In the genomic region with DNA sequence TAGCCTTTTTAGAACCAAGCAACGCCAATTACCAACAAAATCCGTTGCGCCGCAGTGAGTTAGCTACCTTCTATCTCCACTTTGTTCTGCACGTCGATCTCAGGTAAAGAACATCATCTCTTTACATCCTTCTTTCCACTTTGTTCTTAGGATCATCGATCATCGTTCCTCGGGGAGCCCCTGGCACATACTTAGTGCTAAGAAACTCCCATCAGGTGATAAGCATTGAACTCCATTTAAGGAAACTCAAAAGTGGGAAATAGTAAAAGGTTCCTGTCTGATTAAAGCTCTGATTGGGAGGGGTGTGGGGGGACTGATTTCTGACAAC, we compare ENCODE assay signal across 8 cellular contexts.
DNase-seq lines count a peak whose midpoint lies in the region; ATAC-seq and TF ChIP-seq lines count a peak whose summit lies in the region.

No MANE protein-coding gene starts in this region.

- BruUV-seq in OCI-LY7 (replicated peaks; lab: Mats Ljungman, UMichigan) = no TSS peak

- H3K4me1 ChIP-seq in OCI-LY7 (ENCODE audit: insufficient read depth, low read length, poor library complexity, severe bottlenecking) = no peaks in the 10 kb centered on the region

- H3K36me3 Mint-ChIP-seq in activated naive CD8-positive, alpha-beta T cell treated with anti-CD3 and anti-CD28 coated beads, Interleukin-2, amount 50 U/mL, for 24 hours (ENCODE audit: low read depth) = no peaks in the 10 kb centered on the region
- peaks cover 9% of the 10 kb centered on the region for H3K36me3 Mint-ChIP-seq in stimulated activated effector memory CD8-positive, alpha-beta T cell treated with anti-CD3 and anti-CD28 coated beads, Interleukin-12 subunit alpha, Interleukin-12 subunit beta, amount 100 ng/mL, for 72 hours

- no peak overlapping the region for H3K4me2 ChIP-seq in OCI-LY7 (ENCODE audit: low read length)

- no peaks in the 10 kb centered on the region for H3K36me3 ChIP-seq in OCI-LY7 (ENCODE audit: insufficient read depth, low read length)

- DNase-seq in NCI-H1105 treated with DMSO at 0.1 percent for 48 hours (lab: John Stamatoyannopoulos, UW) = peak; percentile 57
- DNase-seq in NCI-H1105 (lab: John Stamatoyannopoulos, UW) = no peak
- no peak for DNase-seq in activated naive CD8-positive, alpha-beta T cell treated with anti-CD3 and anti-CD28 coated beads, Interleukin-2, amount 50 U/mL, for 24 hours
- DNase-seq in stimulated activated effector memory CD8-positive, alpha-beta T cell treated with anti-CD3 and anti-CD28 coated beads, Interleukin-12 subunit alpha, Interleukin-12 subunit beta, amount 100 ng/mL, for 72 hours (ENCODE audit: low spot score in 2 of 2) = no peak
- no peak for DNase-seq in activated gamma-delta T cell (lab: John Stamatoyannopoulos, UW)
- DNase-seq in OCI-LY7 (ENCODE audit: low spot score) = no peak

- peak overlapping the region; percentile 70 for H3K27ac Mint-ChIP-seq in activated naive CD8-positive, alpha-beta T cell treated with anti-CD3 and anti-CD28 coated beads, Interleukin-2, amount 50 U/mL, for 24 hours
- H3K27ac Mint-ChIP-seq in stimulated activated effector memory CD8-positive, alpha-beta T cell treated with anti-CD3 and anti-CD28 coated beads, Interleukin-12 subunit alpha, Interleukin-12 subunit beta, amount 100 ng/mL, for 72 hours = peak overlapping the region; percentile 61

- H3K79me2 ChIP-seq in OCI-LY7 (ENCODE audit: insufficient read depth, low read depth, low read length) = no peaks in the 10 kb centered on the region

- intact Hi-C loops in OCI-LY7 (cut with micrococcal nuclease; ENCODE audit: unreplicated experiment) = no loop called here

- H3K9me3 Mint-ChIP-seq in activated naive CD8-positive, alpha-beta T cell treated with anti-CD3 and anti-CD28 coated beads, Interleukin-2, amount 50 U/mL, for 24 hours = peaks cover 33% of the 10 kb centered on the region
- no peaks in the 10 kb centered on the region for H3K9me3 Mint-ChIP-seq in stimulated activated effector memory CD8-positive, alpha-beta T cell treated with anti-CD3 and anti-CD28 coated beads, Interleukin-12 subunit alpha, Interleukin-12 subunit beta, amount 100 ng/mL, for 72 hours

- no peaks in the 10 kb centered on the region for H3K9me2 ChIP-seq in OCI-LY7 (ENCODE audit: insufficient read depth, low read length)

- no peak for ATAC-seq in activated naive CD8-positive, alpha-beta T cell treated with anti-CD3 and anti-CD28 coated beads, Interleukin-2, amount 50 U/mL, for 24 hours
- no peak for ATAC-seq in stimulated activated effector memory CD8-positive, alpha-beta T cell treated with anti-CD3 and anti-CD28 coated beads, Interleukin-12 subunit alpha, Interleukin-12 subunit beta, amount 100 ng/mL, for 72 hours
- ATAC-seq in HG03108 (IDR thresholded peaks at IDR 0.05; ENCODE audit: unreplicated experiment) = no peak

- H3K4me3 Mint-ChIP-seq in activated naive CD8-positive, alpha-beta T cell treated with anti-CD3 and anti-CD28 coated beads, Interleukin-2, amount 50 U/mL, for 24 hours = peak overlapping the region; percentile 76
- H3K4me3 Mint-ChIP-seq in stimulated activated effector memory CD8-positive, alpha-beta T cell treated with anti-CD3 and anti-CD28 coated beads, Interleukin-12 subunit alpha, Interleukin-12 subunit beta, amount 100 ng/mL, for 72 hours = peak overlapping the region; percentile 71

- H2AFZ ChIP-seq in OCI-LY7 (ENCODE audit: low read length) = no peak overlapping the region

- peaks cover 39% of the 10 kb centered on the region for H3K27me3 Mint-ChIP-seq in activated naive CD8-positive, alpha-beta T cell treated with anti-CD3 and anti-CD28 coated beads, Interleukin-2, amount 50 U/mL, for 24 hours

- no peaks in the 10 kb centered on the region for H4K20me1 ChIP-seq in OCI-LY7 (ENCODE audit: insufficient read depth, low read length)

- peaks cover 9% of the 10 kb centered on the region for H3K4me1 Mint-ChIP-seq in activated naive CD8-positive, alpha-beta T cell treated with anti-CD3 and anti-CD28 coated beads, Interleukin-2, amount 50 U/mL, for 24 hours
- peaks cover 12% of the 10 kb centered on the region for H3K4me1 Mint-ChIP-seq in stimulated activated effector memory CD8-positive, alpha-beta T cell treated with anti-CD3 and anti-CD28 coated beads, Interleukin-12 subunit alpha, Interleukin-12 subunit beta, amount 100 ng/mL, for 72 hours

- CTCF ChIA-PET in OCI-LY7 (lab: Charles Lee; ENCODE audit: unreplicated experiment) = no interaction called here

- H3K4me3 ChIP-seq in iPS-18c (ENCODE audit: insufficient read depth, low read depth, low read length) (peak overlapping the region; percentile 85), OCI-LY7 (ENCODE audit: low read depth, low read length, poor library complexity, severe bottlenecking) (no peak overlapping the region)

- POLR2A ChIA-PET in OCI-LY7 (lab: Charles Lee) = no interaction called here

- H3K9me3 ChIP-seq in iPS-18c (ENCODE audit: control insufficient read depth, insufficient read depth, low read length) = no peaks in the 10 kb centered on the region
- no peaks in the 10 kb centered on the region for H3K9me3 ChIP-seq in OCI-LY7 (ENCODE audit: low read length)

- TF ChIP-seq CTCF in OCI-LY7 (conservative IDR thresholded peaks at IDR 0.05; ENCODE audit: low read length) = no peak

- no peak overlapping the region for H3K27ac ChIP-seq in OCI-LY7 (ENCODE audit: low read depth, low read length, poor library complexity, severe bottlenecking)
